8 cellular contexts compared by ENCODE assay signal in the genomic region with DNA sequence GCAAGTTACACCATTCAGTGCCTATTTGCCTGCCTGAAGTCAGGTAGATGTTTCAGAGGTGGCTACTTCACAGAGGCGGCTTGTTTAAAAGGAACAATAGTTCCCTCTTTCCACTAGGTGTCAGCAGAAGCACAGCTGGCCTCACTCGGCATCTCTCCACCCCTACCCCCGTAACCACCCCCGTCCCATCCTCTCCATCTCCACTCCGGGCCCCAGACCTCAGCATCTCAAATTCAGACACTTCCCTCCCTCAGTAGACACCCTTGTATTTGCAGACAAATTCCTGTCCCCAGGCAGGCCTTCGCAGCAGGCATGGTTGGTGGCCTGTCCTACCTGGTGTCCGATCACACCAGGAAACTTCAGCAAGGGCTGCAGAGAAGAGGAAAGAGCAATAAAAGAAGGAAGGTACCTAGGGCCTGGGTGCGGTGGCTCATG. TPM values are rescaled to one million over a fixed set of nuclear protein-coding genes. Genes with fewer than 3 reads are reported as not detected.
A peak's percentile ranks its signal among the peaks of the same experiment; 100 is the strongest.
DNase-seq lines count a peak whose midpoint lies in the region; ATAC-seq and TF ChIP-seq lines count a peak whose summit lies in the region.

No MANE protein-coding gene starts in this region.

- H3K4me1 Mint-ChIP-seq in activated CD4-positive, alpha-beta T cell treated with anti-CD3 and anti-CD28 coated beads for 36 hours: peaks cover 4% of the 10 kb centered on the region

- intact Hi-C loops in activated CD4-positive, alpha-beta T cell treated with anti-CD3 and anti-CD28 coated beads for 36 hours (cut with DNase I, micrococcal nuclease): loop anchor here (1.0 kb wide), 3 partner anchors 9 to 72 kb away; a partner anchor contains a TSS
- intact Hi-C loops in lower lobe of right lung (cut with DNase I): no loop called here

- no peak overlapping the region for H3K27ac Mint-ChIP-seq in activated CD4-positive, alpha-beta T cell treated with anti-CD3 and anti-CD28 coated beads for 36 hours

- H3K36me3 ChIP-seq in H7 (replicated peaks; ENCODE audit: control insufficient read depth, insufficient read depth, low read length): no peaks in the 10 kb centered on the region
- H3K36me3 ChIP-seq in lower lobe of right lung: no peaks in the 10 kb centered on the region

- no peaks in the 10 kb centered on the region for H3K4me1 ChIP-seq in lower lobe of right lung

- no peaks in the 10 kb centered on the region for H3K9me3 ChIP-seq in lower lobe of right lung

- no peaks in the 10 kb centered on the region for H3K36me3 Mint-ChIP-seq in activated CD4-positive, alpha-beta T cell treated with anti-CD3 and anti-CD28 coated beads for 36 hours (ENCODE audit: low read depth)

- no peak overlapping the region for H3K4me3 ChIP-seq in AG10803 (ENCODE audit: low read length)
- no peak overlapping the region for H3K4me3 ChIP-seq in H7 (ENCODE audit: insufficient read depth, low read depth, low read length)
- H3K4me3 ChIP-seq in lower lobe of right lung: no peak overlapping the region

- no peak overlapping the region for H3K4me3 Mint-ChIP-seq in activated CD4-positive, alpha-beta T cell treated with anti-CD3 and anti-CD28 coated beads for 36 hours

- H3K9me3 Mint-ChIP-seq in activated CD4-positive, alpha-beta T cell treated with anti-CD3 and anti-CD28 coated beads for 36 hours (ENCODE audit: low read depth): no peaks in the 10 kb centered on the region

- DNase-seq in AG10803 (ENCODE audit: low read depth) (peak; percentile 49), H7 (peak; percentile 94), NCI-H460 (ENCODE audit: extremely low read depth, low read depth) (peak; percentile 36), dermis blood vessel endothelial cell (peak; percentile 75), lower lobe of right lung (no peak)
- peak; percentile 76 for DNase-seq in activated CD4-positive, alpha-beta T cell treated with anti-CD3 and anti-CD28 coated beads for 36 hours
- DNase-seq in stimulated activated CD8-positive, alpha-beta memory T cell treated with anti-CD3 and anti-CD28 coated beads, Interleukin-7, amount 100 ng/mL, for 4 hours (ENCODE audit: low read depth in 2 of 2): peak; percentile 21 to 28

- ATAC-seq in activated CD4-positive, alpha-beta T cell treated with anti-CD3 and anti-CD28 coated beads for 36 hours: peak; percentile 90
- ATAC-seq in lower lobe of right lung (peak; percentile 88 to 90), HG02610 (IDR thresholded peaks at IDR 0.05; ENCODE audit: unreplicated experiment) (no peak)

- H3K27me3 ChIP-seq in H7 (ENCODE audit: control insufficient read depth, insufficient read depth, low read length) (no peaks in the 10 kb centered on the region), lower lobe of right lung (ENCODE audit: low read depth) (peaks cover under 1% of the 10 kb centered on the region)

- H3K27me3 Mint-ChIP-seq in activated CD4-positive, alpha-beta T cell treated with anti-CD3 and anti-CD28 coated beads for 36 hours: peaks cover 4% of the 10 kb centered on the region

- no peak overlapping the region for H3K27ac ChIP-seq in lower lobe of right lung

- POLR2A ChIA-PET in activated CD4-positive, alpha-beta T cell treated with anti-CD3 and anti-CD28 coated beads for 36 hours (lab: Charles Lee): no interaction called here

- CTCF ChIA-PET in activated CD4-positive, alpha-beta T cell treated with anti-CD3 and anti-CD28 coated beads for 36 hours (lab: Charles Lee): interaction anchor here (0.6 to 6.8 kb wide), 10 partner anchors 8 to 267 kb away, joined by 3 to 77 read pairs (median 6); a partner anchor contains a TSS

- peak; percentile 76 for TF ChIP-seq CTCF in AG10803 (conservative IDR thresholded peaks at IDR 0.05; ENCODE audit: low read length)
- TF ChIP-seq CTCF in lower lobe of right lung (IDR thresholded peaks at IDR 0.05): peak; percentile 62

RNA-seq across cellular contexts. Expression of a gene that starts 9.1 kb away (rescaled TPM):
- total RNA-seq in H7 (2014; rRNA removed; shearing (Covaris generic)): 36.2 and 41.7 TPM in 2 replicates
- total RNA-seq in NCI-H460 (2014; rRNA removed; shearing (Covaris generic)): 27.9 and 28.4 TPM in 2 replicates
- 23.0 and 25.7 TPM in 2 replicates for polyA plus RNA-seq in NCI-H460 (2014; cell fraction: nucleus; rRNA removed)
- 10 to 100 TPM; 49.2 to 51.3 TPM for total RNA-seq in activated CD4-positive, alpha-beta T cell treated with anti-CD3 and anti-CD28 coated beads for 36 hours
- total RNA-seq in dermis blood vessel endothelial cell (42.9 and 64.4 TPM in 2 replicates), lower lobe of right lung (79.6 TPM)

RNA-seq across cellular contexts. Expression of a gene that starts 58.8 kb away (rescaled TPM):
- 16.1 and 17.2 TPM in 2 replicates for total RNA-seq in H7 (2014; rRNA removed; shearing (Covaris generic))
- 10.2 and 10.6 TPM in 2 replicates for total RNA-seq in NCI-H460 (2014; rRNA removed; shearing (Covaris generic))
- 7.4 and 9.4 TPM in 2 replicates for polyA plus RNA-seq in NCI-H460 (2014; cell fraction: nucleus; rRNA removed)
- 10 to 100 TPM in 1 of 2 experiments, 1 to 10 TPM in 1; 9.2 to 10.6 TPM for total RNA-seq in activated CD4-positive, alpha-beta T cell treated with anti-CD3 and anti-CD28 coated beads for 36 hours
- 18.4 and 18.7 TPM in 2 replicates for total RNA-seq in dermis blood vessel endothelial cell
- 13.3 TPM for total RNA-seq in lower lobe of right lung
